8 cellular contexts compared by ENCODE assay signal in genomic region chr3:14352002-14352627, GRCh38. TPM values are rescaled to one million over a fixed set of nuclear protein-coding genes. Genes with fewer than 3 reads are reported as not detected.
DNase-seq lines count a peak whose midpoint lies in the region; ATAC-seq and TF ChIP-seq lines count a peak whose summit lies in the region.
"Had no signal": no experiment of that assay in that cellular context is flagged by ENCODE, and none has a peak within 500 bp of the region (broad histone marks: within the 10 kb centered on the region; RNA-seq: fewer than 3 reads in every experiment).

No MANE protein-coding gene starts in this region.

- H3K9me3 ChIP-seq in HCT116 (ENCODE audit: control insufficient read depth in 1 of 2, insufficient read depth in 1 of 2, low read depth in 1 of 2, low read length in 2 of 2) = no peaks in the 10 kb centered on the region

- TF ChIP-seq RAD21 in HCT116 (IDR thresholded peaks at IDR 0.05; ENCODE audit: low read depth) = no peak

- no peaks in the 10 kb centered on the region for H3K9me2 ChIP-seq in HCT116 (ENCODE audit: insufficient read depth)

- POLR2A ChIA-PET in HCT116 (lab: Charles Lee) = no interaction called here

- H3K27me3 ChIP-seq in HCT116 (ENCODE audit: insufficient read depth, low read length) = no peaks in the 10 kb centered on the region

- intact Hi-C loops in HCT116 (cut with micrococcal nuclease) = no loop called here

- H3K36me3 ChIP-seq in HCT116 (ENCODE audit: control insufficient read depth in 1 of 2, insufficient read depth in 2 of 2, low read length in 2 of 2) = no peaks in the 10 kb centered on the region

- no peak overlapping the region for H3K27ac ChIP-seq in HCT116 (ENCODE audit: low read depth, low read length)
- H3K27ac ChIP-seq: skin epidermis had no signal

- no peaks in the 10 kb centered on the region for H3K79me2 ChIP-seq in HCT116 (ENCODE audit: insufficient read depth, low read length)

- peaks cover 0 to 11% of the 10 kb centered on the region in 2 experiments; a peak in 2 of 4 replicates for H3K4me1 ChIP-seq in HCT116 (ENCODE audit: control insufficient read depth in 1 of 2, insufficient read depth in 2 of 2, low read length in 2 of 2)

- TF ChIP-seq POLR2A in HCT116 (IDR thresholded peaks at IDR 0.05; ENCODE audit: borderline replicate concordance, extremely low read depth, insufficient read depth, insufficient read length) = no peak

- BruUV-seq in HCT116 (replicated peaks; lab: Mats Ljungman, UMichigan) = no TSS peak

- H3K4me3 ChIP-seq in GM12864 (ENCODE audit: low read depth, low read length) (no peak overlapping the region), HCT116 (replicated peaks in 1 of 2; ENCODE audit: low read depth in 1 of 2, low read length in 2 of 2) (peak overlapping the region; percentile 22 to 26; a peak in 3 of 4 replicates)
- H3K4me3 ChIP-seq: skin epidermis had no signal

- TF ChIP-seq CTCF in GM12864 (IDR thresholded peaks at IDR 0.05; ENCODE audit: low read depth, low read length, missing control alignments) = no peak
- TF ChIP-seq CTCF in HCT116 (IDR thresholded peaks at IDR 0.05 in 2 of 3, conservative IDR thresholded peaks at IDR 0.05 in 1 of 3; ENCODE audit: borderline replicate concordance in 1 of 3, insufficient read depth in 1 of 3, low read depth in 2 of 3, low read length in 2 of 3) = no peak

- DNase-seq in GM12864 (ENCODE audit: low read depth) (peak; percentile 49), HCT116 (ENCODE audit: low read depth, low spot score) (peak; percentile 91), RPMI8226 (peak; percentile 72), lung microvascular endothelial cell (ENCODE audit: low read depth in 2 of 2) (peak; percentile 8 to 11)

- ATAC-seq in HCT116 = peak; percentile 98
- ATAC-seq in HG03439 (IDR thresholded peaks at IDR 0.05; ENCODE audit: unreplicated experiment) = no peak
- ATAC-seq in HG02938 (IDR thresholded peaks at IDR 0.05; ENCODE audit: unreplicated experiment) = no peak
- ATAC-seq in GM18517 (IDR thresholded peaks at IDR 0.05; ENCODE audit: unreplicated experiment) = no peak

- H2AFZ ChIP-seq in HCT116 (ENCODE audit: low read depth, low read length, poor library complexity, severe bottlenecking) = peak overlapping the region; percentile 47

- peak overlapping the region; percentile 52 for H3K4me2 ChIP-seq in HCT116 (ENCODE audit: low read length)

- RAD21 ChIA-PET in HCT116 (lab: Charles Lee; ENCODE audit: low non-redundant PET in 1 of 2, low total read pairs in 2 of 2, uncharacterized antibody in 2 of 2, unreplicated experiment in 2 of 2) = no interaction called here

- H4K20me1 ChIP-seq in HCT116 (ENCODE audit: insufficient read depth) = no peaks in the 10 kb centered on the region

- peak overlapping the region; percentile 28; the same call in 1 of the 2 replicates for H3K9ac ChIP-seq in HCT116 (ENCODE audit: low read length)

- CTCF ChIA-PET in HCT116 (lab: Charles Lee) = no interaction called here

TF ChIP-seq in HCT116, 20 proteins besides CTCF, POLR2A, EP300 and RAD21:
- TF ChIP-seq POLR2AphosphoS5 (IDR thresholded peaks at IDR 0.05; ENCODE audit: low read depth, low read length) (peak; percentile 58), SRF (IDR thresholded peaks at IDR 0.05; ENCODE audit: low read depth) (no peak), MAX (IDR thresholded peaks at IDR 0.05) (peak; percentile 83), SP1 (IDR thresholded peaks at IDR 0.05; ENCODE audit: low read depth) (peak; percentile 53; the same call in 1 of the 2 replicates), ELF1 (IDR thresholded peaks at IDR 0.05; ENCODE audit: borderline replicate concordance, low read depth) (no peak), EGR1 (IDR thresholded peaks at IDR 0.05; ENCODE audit: low read depth) (no peak), CEBPB (IDR thresholded peaks at IDR 0.05; ENCODE audit: low read depth) (peak; percentile 87), ZFX (IDR thresholded peaks at IDR 0.05) (no peak), EZH2 (IDR thresholded peaks at IDR 0.05) (no peak)
TF ChIP-seq in HCT116: peak in this region for 4.

RNA-seq across cellular contexts. Expression of gene SLC6A6, which starts 50.3 kb away (rescaled TPM):
- total RNA-seq in HCT116 (2021; ENCODE audit: unreplicated experiment) (36.3 TPM), lung microvascular endothelial cell (8.5 and 13.5 TPM in 2 replicates)
- polyA plus RNA-seq in HCT116 (2012) = 23.0 and 33.5 TPM in 2 replicates

Comparison
In these comparisons a context has a peak if more than half of its experiments do, and no peak if none do; other contexts are left out.
1. DNase-seq: peak in every context shown above with its lines; median percentile 91 in HCT116; 72 in RPMI8226; 49 in GM12864; 10 in lung microvascular endothelial cell.